ENCODE assay signal across 8 cellular contexts in genomic region chr19:3358392-3358918, GRCh38. TPM values are rescaled to one million over a fixed set of nuclear protein-coding genes. Genes with fewer than 3 reads are reported as not detected.
A peak's percentile ranks its signal among the peaks of the same experiment; 100 is the strongest.
DNase-seq lines count a peak whose midpoint lies in the region; ATAC-seq, FAIRE-seq and TF ChIP-seq lines count a peak whose summit lies in the region.

No MANE protein-coding gene starts in this region.

- no peak for ATAC-seq in HG02798 (IDR thresholded peaks at IDR 0.05; ENCODE audit: poor library complexity, unreplicated experiment)

- no peak for FAIRE-seq in frontal cortex (lab: Jason Lieb, UNC)

- intact Hi-C loops in Calu3 (cut with micrococcal nuclease; ENCODE audit: unreplicated experiment): no loop called here

- TF ChIP-seq CTCF in Calu3 (IDR thresholded peaks at IDR 0.05; ENCODE audit: unreplicated experiment): no peak
- TF ChIP-seq CTCF in epithelial cell of proximal tubule (conservative IDR thresholded peaks at IDR 0.05; ENCODE audit: low read depth, low read length): no peak
- TF ChIP-seq CTCF in progenitor cell of endocrine pancreas (IDR thresholded peaks at IDR 0.05; ENCODE audit: unreplicated experiment): no peak

- H3K9me3 ChIP-seq in SJCRH30 (replicated peaks): no peaks in the 10 kb centered on the region

- peak overlapping the region; percentile 74 for H3K4me3 Mint-ChIP-seq in Calu3 (ENCODE audit: low read depth, unreplicated experiment)
- peak overlapping the region; percentile 75 for H3K4me3 Mint-ChIP-seq in progenitor cell of endocrine pancreas (ENCODE audit: low read depth)

- no TSS peak for BruUV-seq in Calu3 (replicated peaks; lab: Mats Ljungman, UMichigan)

- peaks cover 13% of the 10 kb centered on the region for H3K4me1 Mint-ChIP-seq in Calu3 (ENCODE audit: low read depth, unreplicated experiment)
- H3K4me1 Mint-ChIP-seq in progenitor cell of endocrine pancreas (ENCODE audit: low read depth): peaks cover 3% of the 10 kb centered on the region

- DNase-seq in Calu3: no peak
- no peak for DNase-seq in SJCRH30
- no peak for DNase-seq in epithelial cell of proximal tubule (ENCODE audit: low read depth)
- no peak for DNase-seq in progenitor cell of endocrine pancreas (ENCODE audit: low spot score, unreplicated experiment)
- no peak for DNase-seq in NCI-H446 (lab: John Stamatoyannopoulos, UW)
- no peak for DNase-seq in frontal cortex (ENCODE audit: low spot score in 2 of 2)
- DNase-seq in HT-29 (ENCODE audit: low spot score): no peak

- no peaks in the 10 kb centered on the region for H3K36me3 ChIP-seq in SJCRH30

- H3K27ac Mint-ChIP-seq in Calu3 (ENCODE audit: unreplicated experiment) (no peak overlapping the region), progenitor cell of endocrine pancreas (no peak overlapping the region)

- no peaks in the 10 kb centered on the region for H3K27me3 Mint-ChIP-seq in Calu3 (ENCODE audit: unreplicated experiment)
- peaks cover 74% of the 10 kb centered on the region for H3K27me3 Mint-ChIP-seq in progenitor cell of endocrine pancreas

- peaks cover 27% of the 10 kb centered on the region for H3K36me3 Mint-ChIP-seq in Calu3 (ENCODE audit: insufficient read depth, unreplicated experiment)
- no peaks in the 10 kb centered on the region for H3K36me3 Mint-ChIP-seq in progenitor cell of endocrine pancreas (ENCODE audit: insufficient read depth)

- no peaks in the 10 kb centered on the region; the same call in 1 of the 2 replicates for H3K4me1 ChIP-seq in SJCRH30

- CTCF ChIA-PET in Calu3 (lab: Charles Lee): no interaction called here

- no peak overlapping the region for H3K27ac ChIP-seq in SJCRH30

- no peaks in the 10 kb centered on the region for H3K9me3 Mint-ChIP-seq in Calu3 (ENCODE audit: low read depth, unreplicated experiment)
- peaks cover 4% of the 10 kb centered on the region for H3K9me3 Mint-ChIP-seq in progenitor cell of endocrine pancreas (ENCODE audit: low read depth)

- peaks cover 3% of the 10 kb centered on the region; the same call in 1 of the 2 replicates for H3K27me3 ChIP-seq in SJCRH30

- peak overlapping the region; percentile 64 for H3K4me3 ChIP-seq in SJCRH30
- H3K4me3 ChIP-seq in epithelial cell of proximal tubule (ENCODE audit: low read depth, low read length): peak overlapping the region; percentile 60

RNA-seq across cellular contexts. Expression of gene NFIC, which starts 7.9 kb away (rescaled TPM):
- total RNA-seq in Calu3 (2022): 56.3 and 60.5 TPM in 2 replicates
- total RNA-seq in SJCRH30 (2014; rRNA removed; shearing (Covaris generic)): 15.1 and 16.4 TPM in 2 replicates
- 16.8 and 31.2 TPM in 2 replicates for total RNA-seq in epithelial cell of proximal tubule
- 4.5 and 6.8 TPM in 2 replicates for total RNA-seq in progenitor cell of endocrine pancreas
- total RNA-seq in frontal cortex: 1.2 TPM
- 23.1 and 34.2 TPM in 2 replicates for total RNA-seq in HT-29 (2014; rRNA removed; shearing (Covaris generic))
